ENCODE assay signal across 9 cellular contexts in genomic region chr10:88882646-88883442, GRCh38. TPM values are rescaled to one million over a fixed set of nuclear protein-coding genes. Genes with fewer than 3 reads are reported as not detected.
A peak's percentile ranks its signal among the peaks of the same experiment; 100 is the strongest.
DNase-seq lines count a peak whose midpoint lies in the region; ATAC-seq and TF ChIP-seq lines count a peak whose summit lies in the region.
"Not testable (repeated sequence)": the region's sequence is repeated elsewhere in the genome, so short reads cannot be mapped to it uniquely, and the experiment has no call there.
"Had no signal": no experiment of that assay in that cellular context is flagged by ENCODE, and none has a peak within 500 bp of the region (broad histone marks: within the 10 kb centered on the region; RNA-seq: fewer than 3 reads in every experiment).

No MANE protein-coding gene starts in this region.

- not testable (repeated sequence) for H3K79me1 ChIP-seq in mesenchymal stem cell (replicated peaks; ENCODE audit: low read length, poor library complexity, severe bottlenecking)

- H2BK5ac ChIP-seq in mesenchymal stem cell (ENCODE audit: low read depth, low read length, poor library complexity, severe bottlenecking) = not testable (repeated sequence)

- peak; percentile 62 for DNase-seq in AG08396 (ENCODE audit: low spot score)
- DNase-seq in NCI-H460 (ENCODE audit: extremely low read depth, low read depth) = peak; percentile 48
- DNase-seq in activated B cell treated with CpG ODN at 0.5 μM for 24 hours = not testable (repeated sequence)
- DNase-seq in astrocyte of the spinal cord (ENCODE audit: low read depth, low spot score) = peak; percentile 80
- peak; percentile 82 to 87 for DNase-seq in fibroblast of lung (ENCODE audit: low read depth in 2 of 2)
- DNase-seq in mesenchymal stem cell = peak; percentile 85

- peak overlapping the region; percentile 96 for H3K4me3 Mint-ChIP-seq in activated B cell treated with CpG ODN at 0.5 μM for 24 hours

- H3K14ac ChIP-seq in mesenchymal stem cell (ENCODE audit: low read length in 2 of 2) = not testable (repeated sequence)

- H2BK120ac ChIP-seq in mesenchymal stem cell (ENCODE audit: low read depth, low read length) = not testable (repeated sequence)

- peaks cover 14% of the 10 kb centered on the region for H3K36me3 Mint-ChIP-seq in activated B cell treated with CpG ODN at 0.5 μM for 24 hours (ENCODE audit: low read depth)

- H3K18ac ChIP-seq in mesenchymal stem cell (ENCODE audit: low read depth in 1 of 2, low read length in 2 of 2) = not testable (repeated sequence)

- not testable (repeated sequence) for H4K91ac ChIP-seq in mesenchymal stem cell (ENCODE audit: low read length)

- TF ChIP-seq CTCF in activated B cell treated with CpG ODN at 0.5 μM for 24 hours (IDR thresholded peaks at IDR 0.05); astrocyte of the spinal cord (IDR thresholded peaks at IDR 0.05; ENCODE audit: low read depth, low read length); fibroblast of lung (conservative IDR thresholded peaks at IDR 0.05 in 1 of 2, IDR thresholded peaks at IDR 0.05 in 1 of 2; ENCODE audit: low read depth in 1 of 2, low read length in 2 of 2): not testable (repeated sequence)

- H3K23ac ChIP-seq in mesenchymal stem cell (ENCODE audit: low read length in 2 of 2) = not testable (repeated sequence)

- intact Hi-C loops in activated B cell treated with CpG ODN at 0.5 μM for 24 hours (cut with micrococcal nuclease) = loop anchor here (5.0 kb wide), 3 partner anchors 534 to 1021 kb away; partner anchors contain the start of genes KIF20B, KLLN and PTEN

- not testable (repeated sequence) for H3K9ac ChIP-seq in fibroblast of lung (ENCODE audit: insufficient read depth, low read length)
- H3K9ac ChIP-seq in mesenchymal stem cell (ENCODE audit: low read length) (peak overlapping the region; percentile 94), skeletal muscle satellite cell (ENCODE audit: low read depth, low read length) (peak overlapping the region; percentile 93)

- CTCF ChIA-PET in activated B cell treated with CpG ODN at 0.5 μM for 24 hours (lab: Charles Lee) = interaction anchor here (1.6 to 1.9 kb wide), 2 partner anchors 19 to 49 kb away, joined by 6 to 14 read pairs; no protein-coding TSS in a partner anchor

- not testable (repeated sequence) for H4K8ac ChIP-seq in mesenchymal stem cell (ENCODE audit: low read length)

- 8% methylated on average over 4 of the region's 8 CpGs for WGBS in mesenchymal stem cell

- not testable (repeated sequence) for H2AK5ac ChIP-seq in mesenchymal stem cell (ENCODE audit: low read length, severe bottlenecking)

- H3K4ac ChIP-seq in mesenchymal stem cell (ENCODE audit: low read depth in 1 of 2, low read length in 2 of 2) = peak overlapping the region in 1 of 2 experiments; percentile 67

- not testable (repeated sequence) for H3K27me3 ChIP-seq in fibroblast of lung (ENCODE audit: control insufficient read depth, insufficient read depth, low read length); mesenchymal stem cell (ENCODE audit: control insufficient read depth in 1 of 2, insufficient read depth in 1 of 2, low read length in 2 of 2); skeletal muscle satellite cell (ENCODE audit: control insufficient read depth, insufficient read depth, low read length)

- peaks cover 73% of the 10 kb centered on the region for H3K4me1 Mint-ChIP-seq in activated B cell treated with CpG ODN at 0.5 μM for 24 hours

- POLR2A ChIA-PET in activated B cell treated with CpG ODN at 0.5 μM for 24 hours (lab: Charles Lee) = interaction anchor here (1.7 to 13.3 kb wide), 3 partner anchors 10 to 46 kb away, joined by 3 to 294 read pairs (median 36); no protein-coding TSS in a partner anchor

- H3K4me2 ChIP-seq in fibroblast of lung (ENCODE audit: extremely low read depth, insufficient read depth, low read length) (peak overlapping the region; percentile 98), skeletal muscle satellite cell (ENCODE audit: low read length) (peak overlapping the region; percentile 94)
- not testable (repeated sequence) for H3K4me2 ChIP-seq in mesenchymal stem cell (ENCODE audit: low read length, poor library complexity, severe bottlenecking)

- not testable (repeated sequence) for H3K36me3 ChIP-seq in fibroblast of lung (ENCODE audit: control insufficient read depth, insufficient read depth, low read length); mesenchymal stem cell (ENCODE audit: control insufficient read depth in 1 of 2, insufficient read depth in 2 of 2, low read depth in 1 of 2, low read length in 2 of 2); skeletal muscle satellite cell (ENCODE audit: insufficient read depth, low read length)

- peak overlapping the region; percentile 91 for H3K27ac ChIP-seq in fibroblast of lung (ENCODE audit: insufficient read depth, low read length)
- H3K27ac ChIP-seq in mesenchymal stem cell (ENCODE audit: low read length, poor library complexity, severe bottlenecking) = peak overlapping the region; percentile 96

- peak overlapping the region; percentile 74 for H3K4me3 ChIP-seq in GM08714 (ENCODE audit: low read length)
- not testable (repeated sequence) for H3K4me3 ChIP-seq in astrocyte of the spinal cord (ENCODE audit: low read depth, low read length)
- peak overlapping the region; percentile 73 to 89 (median 79) for H3K4me3 ChIP-seq in fibroblast of lung (replicated peaks in 1 of 4; ENCODE audit: control extremely low read depth in 1 of 4, insufficient read depth in 1 of 4, low read depth in 3 of 4, low read length in 4 of 4)
- peak overlapping the region in 1 of 2 experiments; percentile 88 for H3K4me3 ChIP-seq in mesenchymal stem cell (ENCODE audit: insufficient read depth in 1 of 2, low read depth in 1 of 2, low read length in 2 of 2)
- peak overlapping the region; percentile 94 for H3K4me3 ChIP-seq in skeletal muscle satellite cell (ENCODE audit: low read length)

- H3K9me3 ChIP-seq in fibroblast of lung (ENCODE audit: control insufficient read depth, insufficient read depth, low read depth, low read length); mesenchymal stem cell (ENCODE audit: control insufficient read depth, low read length); skeletal muscle satellite cell (replicated peaks; ENCODE audit: low read length): not testable (repeated sequence)

- peaks cover 73% of the 10 kb centered on the region for H3K79me2 ChIP-seq in fibroblast of lung (ENCODE audit: control insufficient read depth, insufficient read depth, low read length)

- peaks cover 29% of the 10 kb centered on the region for H3K4me1 ChIP-seq in fibroblast of lung (ENCODE audit: control insufficient read depth, extremely low read depth, insufficient read depth, low read length)
- not testable (repeated sequence) for H3K4me1 ChIP-seq in mesenchymal stem cell (ENCODE audit: control insufficient read depth, insufficient read depth, low read depth, low read length)
- peaks cover 50% of the 10 kb centered on the region for H3K4me1 ChIP-seq in skeletal muscle satellite cell (ENCODE audit: control insufficient read depth, insufficient read depth, low read length)

- H4K20me1 ChIP-seq in fibroblast of lung (ENCODE audit: control insufficient read depth, extremely low read depth, insufficient read depth, low read length) = not testable (repeated sequence)

- in situ Hi-C loops in astrocyte of the spinal cord (cut with HindIII; ENCODE audit: low sequenced_read_pairs) = not testable (repeated sequence)

- H2AFZ ChIP-seq in fibroblast of lung (ENCODE audit: low read length); mesenchymal stem cell (ENCODE audit: low read depth, low read length): not testable (repeated sequence)

- not testable (repeated sequence) for H3K9me3 Mint-ChIP-seq in activated B cell treated with CpG ODN at 0.5 μM for 24 hours

- H2BK12ac ChIP-seq in mesenchymal stem cell (ENCODE audit: low read length in 2 of 2) = not testable (repeated sequence)

- not testable (repeated sequence) for ATAC-seq in activated B cell treated with CpG ODN at 0.5 μM for 24 hours (ENCODE audit: low read depth)

- peak overlapping the region; percentile 99 for H3K27ac Mint-ChIP-seq in activated B cell treated with CpG ODN at 0.5 μM for 24 hours

- not testable (repeated sequence) for H2BK15ac ChIP-seq in mesenchymal stem cell (ENCODE audit: low read depth, poor library complexity, severe bottlenecking)

- not testable (repeated sequence) for H3K27me3 Mint-ChIP-seq in activated B cell treated with CpG ODN at 0.5 μM for 24 hours

RNA-seq across cellular contexts. Expression of gene STAMBPL1, which starts 2.8 kb away (rescaled TPM):
- 37.6 and 39.8 TPM in 2 replicates for total RNA-seq in NCI-H460 (2014; rRNA removed; shearing (Covaris generic))
- polyA plus RNA-seq in NCI-H460 (2014; cell fraction: nucleus; rRNA removed) = 24.2 and 28.4 TPM in 2 replicates
- total RNA-seq in activated B cell treated with CpG ODN at 0.5 μM for 24 hours = 38.7 and 44.5 TPM in 2 replicates
- 41.3 and 45.6 TPM in 2 replicates for total RNA-seq in fibroblast of lung
- 37.1 and 72.5 TPM in 2 replicates for polyA plus RNA-seq in fibroblast of lung
- 25.9 and 44.6 TPM in 2 replicates for polyA plus RNA-seq in fibroblast of lung (2012)
- polyA minus RNA-seq in fibroblast of lung (ENCODE audit: low replicate concordance) = 2.3 and 8.1 TPM in 2 replicates
- 8.3 TPM for polyA plus RNA-seq in mesenchymal stem cell (2013, experiment 1 of 2)
- 9.1 TPM for polyA plus RNA-seq in mesenchymal stem cell (2013, experiment 2 of 2)
- 34.1 and 53.0 TPM in 2 replicates for total RNA-seq in skeletal muscle satellite cell (2012; rRNA removed)

RNA-seq across cellular contexts. Expression of gene ANKRD22, which starts 31.2 kb away (rescaled TPM):
- 0.17 TPM in 1 of 2 replicates, not detected in the other for total RNA-seq in NCI-H460 (2014; rRNA removed; shearing (Covaris generic))
- polyA plus RNA-seq in NCI-H460 (2014; cell fraction: nucleus; rRNA removed) = 0.11 TPM in 1 of 2 replicates, not detected in the other
- total RNA-seq in activated B cell treated with CpG ODN at 0.5 μM for 24 hours = not detected in 2 replicates
- total RNA-seq in fibroblast of lung = under 0.01 and 0.17 TPM in 2 replicates
- not detected in 2 replicates for polyA plus RNA-seq in fibroblast of lung
- not detected in 2 replicates for polyA plus RNA-seq in fibroblast of lung (2012)
- not detected in 2 replicates for polyA minus RNA-seq in fibroblast of lung (ENCODE audit: low replicate concordance)
- polyA plus RNA-seq in mesenchymal stem cell (2013, experiment 1 of 2) = not detected
- 0.04 TPM for polyA plus RNA-seq in mesenchymal stem cell (2013, experiment 2 of 2)
- not detected in 2 replicates for total RNA-seq in skeletal muscle satellite cell (2012; rRNA removed)
- total RNA-seq: SJCRH30 had no signal
